15 cellular contexts compared by ENCODE assay signal in genomic region chr5:100423330-100423729, GRCh38.
DNase-seq lines count a peak whose midpoint lies in the region; ATAC-seq and TF ChIP-seq lines count a peak whose summit lies in the region.
"Had no signal": no experiment of that assay in that cellular context is flagged by ENCODE, and none has a peak within 500 bp of the region (broad histone marks: within the 10 kb centered on the region; RNA-seq: fewer than 3 reads in every experiment).

No MANE protein-coding gene starts in this region.

- no peaks in the 10 kb centered on the region for H3K27me3 ChIP-seq in osteoblast (ENCODE audit: insufficient read depth, low read length)
- H3K27me3 ChIP-seq: SJSA1 had no signal

- DNase-seq in A172 (ENCODE audit: low spot score) (peak; percentile 78), NCI-H226 (peak; percentile 64), erythroblast (lab: John Stamatoyannopoulos, UW) (peak; percentile 5 to 54), osteoblast (ENCODE audit: insufficient read length, low spot score, missing footprints) (no peak)
- DNase-seq: Calu3, DMS79 treated with DMSO at 0.1 percent for 48 hours, KG1, MM.1S, NCI-H2029 treated with DMSO at 0.1 percent for 48 hours, NCI-H526 treated with DMSO at 0.1 percent for 48 hours had no signal

- TF ChIP-seq POLR2A in erythroblast (IDR thresholded peaks at IDR 0.05; ENCODE audit: low read length), result no peak

- no peak for ATAC-seq in HG03045 (IDR thresholded peaks at IDR 0.05; ENCODE audit: unreplicated experiment)
- no peak for ATAC-seq in GM18867 (IDR thresholded peaks at IDR 0.05; ENCODE audit: unreplicated experiment)
- ATAC-seq in GM21529 (IDR thresholded peaks at IDR 0.05; ENCODE audit: unreplicated experiment), result no peak

- no peaks in the 10 kb centered on the region for H3K79me2 ChIP-seq in osteoblast (ENCODE audit: insufficient read depth, low read length)

- peak overlapping the region; percentile 7 for H3K4me2 ChIP-seq in osteoblast (ENCODE audit: insufficient read depth, low read length)

- no peaks in the 10 kb centered on the region for H4K20me1 ChIP-seq in osteoblast (ENCODE audit: insufficient read depth, low read length)

- H3K4me3 ChIP-seq in osteoblast (ENCODE audit: insufficient read depth, low read length), result no peak overlapping the region
- H3K4me3 ChIP-seq: SJSA1 had no signal

- H3K27ac ChIP-seq in osteoblast (ENCODE audit: low read depth, low read length), result no peak overlapping the region
- H3K27ac ChIP-seq: 22Rv1, SJSA1 had no signal

- no peak overlapping the region for H2AFZ ChIP-seq in osteoblast (ENCODE audit: low read length)

- no peaks in the 10 kb centered on the region for H3K36me3 ChIP-seq in osteoblast (ENCODE audit: insufficient read depth, low read length)
- H3K36me3 ChIP-seq: SJSA1 had no signal

- peaks cover 2% of the 10 kb centered on the region for H3K9me3 ChIP-seq in osteoblast (ENCODE audit: low read depth, low read length)

- no peak for TF ChIP-seq CTCF in osteoblast (IDR thresholded peaks at IDR 0.05; ENCODE audit: extremely low read depth, low read depth, low read length)

- H3K4me1 ChIP-seq in osteoblast (ENCODE audit: insufficient read depth, low read length), result no peaks in the 10 kb centered on the region
- H3K4me1 ChIP-seq: SJSA1 had no signal
